ENCODE assay signal across 23 cellular contexts in genomic region chr4:115514675-115515074, GRCh38.
"Had no signal": no experiment of that assay in that cellular context is flagged by ENCODE, and none has a peak within 500 bp of the region (broad histone marks: within the 10 kb centered on the region; RNA-seq: fewer than 3 reads in every experiment).

No MANE protein-coding gene starts in this region.

- FAIRE-seq: HTR-8/SVneo, K562, RCC 7860 had no signal

- H3K9me3 ChIP-seq: SJSA1 had no signal

- H3K4me1 ChIP-seq: SJSA1 had no signal

- ATAC-seq: K562 had no signal

- H3K27me3 ChIP-seq: SJSA1 had no signal

- DNase-seq: NCI-H1092 treated with DMSO at 0.1 percent for 48 hours, NCI-H1436, NCI-H187, NCI-H2029, NCI-H2081 treated with DMSO at 0.1 percent for 48 hours, NCI-H2171, NCI-H226, NCI-H446, NCI-H510A, NCI-H524 treated with DMSO at 0.1 percent for 48 hours, NCI-H69, NCI-H774, Right ventricle myocardium superior, RPMI8226, SIG-M5, T-helper 2 cell had no signal

- H3K9ac ChIP-seq: KMS-11 had no signal

- H3K4me3 ChIP-seq: K562, SJSA1, SK-N-MC had no signal

- H3K27ac ChIP-seq: HL-60, KMS-11, SJSA1, SK-N-MC had no signal

- H3K36me3 ChIP-seq: SJSA1 had no signal
